15 cellular contexts compared by ENCODE assay signal in the genomic region with DNA sequence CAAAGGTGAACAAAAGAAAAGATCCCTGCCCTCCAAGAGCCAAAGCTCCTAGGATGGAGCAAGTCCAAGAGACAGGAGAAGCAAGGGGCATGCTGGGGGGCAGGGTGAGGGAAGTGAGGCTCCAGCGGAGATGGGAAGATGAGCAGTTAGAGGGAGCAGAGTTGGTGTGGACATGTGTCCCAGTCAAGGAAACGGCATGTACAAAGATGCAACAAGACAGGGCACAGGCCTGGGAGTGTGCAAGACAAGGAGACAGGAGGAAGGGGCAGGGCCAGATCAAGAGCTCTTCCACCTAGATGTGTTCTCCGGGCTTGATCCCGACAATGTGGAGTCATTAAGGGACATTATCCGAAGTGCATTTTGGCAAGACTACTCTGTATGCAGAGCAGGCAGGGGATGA.
DNase-seq lines count a peak whose midpoint lies in the region; ATAC-seq and TF ChIP-seq lines count a peak whose summit lies in the region.
"Had no signal": no experiment of that assay in that cellular context is flagged by ENCODE, and none has a peak within 500 bp of the region (broad histone marks: within the 10 kb centered on the region; RNA-seq: fewer than 3 reads in every experiment).

No MANE protein-coding gene starts in this region.

- TF ChIP-seq CTCF in GM23338 (conservative IDR thresholded peaks at IDR 0.05; ENCODE audit: low read depth in 2 of 2) (no peak), WERI-Rb-1 (IDR thresholded peaks at IDR 0.05; ENCODE audit: low read depth, low read length) (no peak)

- H3K23ac ChIP-seq in trophoblast cell (ENCODE audit: low read length) (no peak overlapping the region), mesenchymal stem cell (ENCODE audit: low read length in 2 of 2) (no peak overlapping the region)

- H3F3A ChIP-seq in GM23338 (replicated peaks; ENCODE audit: low read depth) = peaks cover 4% of the 10 kb centered on the region; the same call in 1 of the 2 replicates

- H3K4ac ChIP-seq in trophoblast cell (ENCODE audit: low read depth, low read length) (no peak overlapping the region), mesenchymal stem cell (ENCODE audit: low read depth in 1 of 2, low read length in 2 of 2) (no peak overlapping the region)

- H3K9me3 ChIP-seq in CD4-positive, CD25-positive, alpha-beta regulatory T cell (ENCODE audit: control insufficient read depth in 2 of 2, low read length in 2 of 2) = no peaks in the 10 kb centered on the region
- H3K9me3 ChIP-seq in trophoblast cell (ENCODE audit: insufficient read depth, low read depth, low read length) (no peaks in the 10 kb centered on the region), WERI-Rb-1 (ENCODE audit: severe bottlenecking) (no peaks in the 10 kb centered on the region), mesenchymal stem cell (ENCODE audit: control insufficient read depth, low read length) (no peaks in the 10 kb centered on the region)
- H3K9me3 ChIP-seq: MG63 had no signal

- no peak overlapping the region for H2BK15ac ChIP-seq in mesenchymal stem cell (ENCODE audit: low read depth, poor library complexity, severe bottlenecking)

- no peak for DNase-seq in CD4-positive, CD25-positive, alpha-beta regulatory T cell
- DNase-seq in GM23338 (ENCODE audit: low spot score) = no peak
- DNase-seq in effector memory CD8-positive, alpha-beta T cell = no peak
- no peak for DNase-seq in trophoblast cell
- DNase-seq in WERI-Rb-1 = no peak
- DNase-seq in mesenchymal stem cell = no peak
- no peak for DNase-seq in stimulated activated CD4-positive, alpha-beta T cell treated with anti-CD3 and anti-CD28 coated beads, Interleukin-4, amount 100 ng/mL, for 24 hours
- DNase-seq: central memory CD4-positive, alpha-beta T cell; effector CD8-positive, alpha-beta T cell; MG63; NCI-H2029; NCI-H526; PC-3; T-helper 9 cell had no signal

- peak overlapping the region; percentile 25 for H3K18ac ChIP-seq in trophoblast cell (ENCODE audit: low read length)
- peak overlapping the region in 1 of 2 experiments; percentile 29 for H3K18ac ChIP-seq in mesenchymal stem cell (ENCODE audit: low read depth in 1 of 2, low read length in 2 of 2)

- ATAC-seq in CD4-positive, CD25-positive, alpha-beta regulatory T cell (ENCODE audit: low read depth in 2 of 2) = no peak
- ATAC-seq in GM23338 (no peak), GM18868 (IDR thresholded peaks at IDR 0.05; ENCODE audit: unreplicated experiment) (no peak)
- no peak for ATAC-seq in effector memory CD8-positive, alpha-beta T cell (replicated peaks)
- ATAC-seq: PC-3 had no signal

- H3K79me1 ChIP-seq in trophoblast cell (ENCODE audit: low read length) (peaks cover 3% of the 10 kb centered on the region), mesenchymal stem cell (replicated peaks; ENCODE audit: low read length, poor library complexity, severe bottlenecking) (peaks cover 53% of the 10 kb centered on the region)

- WGBS in trophoblast cell (ENCODE audit: extremely low coverage, insufficient coverage, insufficient read length) = no CpG with 5 or more reads among the region's 5 CpGs
- WGBS in mesenchymal stem cell = 96% methylated on average over 5 of the region's 5 CpGs

- no peak overlapping the region for H3K4me3 ChIP-seq in CD4-positive, CD25-positive, alpha-beta regulatory T cell (ENCODE audit: low read depth, low read length)
- H3K4me3 ChIP-seq in GM23338 (no peak overlapping the region), trophoblast cell (ENCODE audit: low read depth, low read length) (no peak overlapping the region), WERI-Rb-1 (ENCODE audit: low read depth, low read length) (no peak overlapping the region), mesenchymal stem cell (ENCODE audit: insufficient read depth in 1 of 2, low read depth in 1 of 2, low read length in 2 of 2) (no peak overlapping the region)
- H3K4me3 ChIP-seq: MG63 had no signal

- no peak overlapping the region for H2AFZ ChIP-seq in GM23338
- H2AFZ ChIP-seq in trophoblast cell (ENCODE audit: insufficient read depth, low read length, poor library complexity) = no peak overlapping the region
- H2AFZ ChIP-seq in mesenchymal stem cell (ENCODE audit: low read depth, low read length) = no peak overlapping the region

- no peak overlapping the region for H4K91ac ChIP-seq in trophoblast cell (ENCODE audit: low read depth, low read length)
- no peak overlapping the region for H4K91ac ChIP-seq in mesenchymal stem cell (ENCODE audit: low read length)

- H3K4me2 ChIP-seq in GM23338 = 0 out of 2 replicates have a peak overlapping the region, but pooled peaks have one; percentile 26
- no peak overlapping the region for H3K4me2 ChIP-seq in trophoblast cell (ENCODE audit: low read length)
- H3K4me2 ChIP-seq in mesenchymal stem cell (ENCODE audit: low read length, poor library complexity, severe bottlenecking) = no peak overlapping the region

- no peak overlapping the region for H2BK12ac ChIP-seq in trophoblast cell (ENCODE audit: low read length)
- no peak overlapping the region for H2BK12ac ChIP-seq in mesenchymal stem cell (ENCODE audit: low read length in 2 of 2)

- no peak overlapping the region for H3K9ac ChIP-seq in trophoblast cell (ENCODE audit: low read length)
- no peak overlapping the region for H3K9ac ChIP-seq in mesenchymal stem cell (ENCODE audit: low read length)

- no peak overlapping the region for H2BK120ac ChIP-seq in trophoblast cell (ENCODE audit: insufficient read depth, low read length, poor library complexity)
- H2BK120ac ChIP-seq in mesenchymal stem cell (ENCODE audit: low read depth, low read length) = no peak overlapping the region

- no peak overlapping the region for H2AK5ac ChIP-seq in trophoblast cell (ENCODE audit: low read length)
- no peak overlapping the region for H2AK5ac ChIP-seq in mesenchymal stem cell (ENCODE audit: low read length, severe bottlenecking)

- H3K27me3 ChIP-seq in CD4-positive, CD25-positive, alpha-beta regulatory T cell (ENCODE audit: control insufficient read depth, insufficient read depth, low read length) = no peaks in the 10 kb centered on the region
- H3K27me3 ChIP-seq in GM23338 (ENCODE audit: insufficient read depth) = no peaks in the 10 kb centered on the region
- no peaks in the 10 kb centered on the region for H3K27me3 ChIP-seq in trophoblast cell (ENCODE audit: insufficient read depth, low read length)
- no peaks in the 10 kb centered on the region for H3K27me3 ChIP-seq in WERI-Rb-1 (ENCODE audit: insufficient read depth, low read depth, severe bottlenecking)
- no peaks in the 10 kb centered on the region for H3K27me3 ChIP-seq in mesenchymal stem cell (ENCODE audit: control insufficient read depth in 1 of 2, insufficient read depth in 1 of 2, low read length in 2 of 2)
- H3K27me3 ChIP-seq: MG63 had no signal

- no peaks in the 10 kb centered on the region for H3K9me3 Mint-ChIP-seq in CD4-positive, CD25-positive, alpha-beta regulatory T cell
- no peaks in the 10 kb centered on the region; the same call in 2 of the 3 replicates for H3K9me3 Mint-ChIP-seq in GM23338
- no peaks in the 10 kb centered on the region for H3K9me3 Mint-ChIP-seq in effector memory CD8-positive, alpha-beta T cell

- peaks cover 6 to 92% (median 37%) of the 10 kb centered on the region in 4 donors for H3K4me1 Mint-ChIP-seq in CD4-positive, CD25-positive, alpha-beta regulatory T cell
- peaks cover 82% of the 10 kb centered on the region for H3K4me1 Mint-ChIP-seq in GM23338
- peaks cover 71 to 82% of the 10 kb centered on the region in 2 donors for H3K4me1 Mint-ChIP-seq in effector memory CD8-positive, alpha-beta T cell (ENCODE audit: low read depth in 2 of 2)

- peaks cover 89% of the 10 kb centered on the region for H3K79me2 ChIP-seq in GM23338 (replicated peaks; ENCODE audit: insufficient read depth)
- H3K79me2 ChIP-seq in trophoblast cell (ENCODE audit: control insufficient read depth, insufficient read depth, low read length, poor library complexity) = peaks cover 8% of the 10 kb centered on the region

- no peak overlapping the region for H3K14ac ChIP-seq in trophoblast cell (ENCODE audit: low read length)
- H3K14ac ChIP-seq in mesenchymal stem cell (ENCODE audit: low read length in 2 of 2) = no peak overlapping the region

- H3K27ac Mint-ChIP-seq in CD4-positive, CD25-positive, alpha-beta regulatory T cell = peak overlapping the region in 2 of 3 donors; percentile 63 to 80
- H3K27ac Mint-ChIP-seq in GM23338 = peak overlapping the region; percentile 80
- H3K27ac Mint-ChIP-seq in effector memory CD8-positive, alpha-beta T cell = peak overlapping the region; percentile 77 to 85

- H4K12ac ChIP-seq in trophoblast cell (ENCODE audit: low read depth, low read length) = no peak overlapping the region

- no peak overlapping the region for H4K8ac ChIP-seq in trophoblast cell (ENCODE audit: low read depth, low read length)
- no peak overlapping the region for H4K8ac ChIP-seq in mesenchymal stem cell (ENCODE audit: low read length)

- H4K20me1 ChIP-seq in GM23338 (replicated peaks; ENCODE audit: insufficient read depth) = peaks cover 46% of the 10 kb centered on the region

- H3K36me3 ChIP-seq in CD4-positive, CD25-positive, alpha-beta regulatory T cell (ENCODE audit: control insufficient read depth, insufficient read depth, low read length) = peaks cover 50% of the 10 kb centered on the region
- H3K36me3 ChIP-seq in GM23338 (ENCODE audit: insufficient read depth) (no peaks in the 10 kb centered on the region; the same call in 1 of the 2 replicates), trophoblast cell (ENCODE audit: control insufficient read depth in 1 of 2, insufficient read depth in 2 of 2, low read length in 2 of 2) (peaks cover 7 to 20% of the 10 kb centered on the region in 2 experiments), WERI-Rb-1 (no peaks in the 10 kb centered on the region), mesenchymal stem cell (ENCODE audit: control insufficient read depth in 1 of 2, insufficient read depth in 2 of 2, low read depth in 1 of 2, low read length in 2 of 2) (peaks cover 43 to 63% of the 10 kb centered on the region in 2 experiments)

- H3K36me3 Mint-ChIP-seq in CD4-positive, CD25-positive, alpha-beta regulatory T cell = peaks cover 17% of the 10 kb centered on the region
- peaks cover 22% of the 10 kb centered on the region for H3K36me3 Mint-ChIP-seq in GM23338 (ENCODE audit: low read depth)
- peaks cover 36% of the 10 kb centered on the region for H3K36me3 Mint-ChIP-seq in effector memory CD8-positive, alpha-beta T cell (ENCODE audit: insufficient read depth)

- no peaks in the 10 kb centered on the region for H3K27me3 Mint-ChIP-seq in CD4-positive, CD25-positive, alpha-beta regulatory T cell
- peaks cover 2% of the 10 kb centered on the region for H3K27me3 Mint-ChIP-seq in GM23338 (ENCODE audit: insufficient read depth, low read depth, poor library complexity)
- no peaks in the 10 kb centered on the region for H3K27me3 Mint-ChIP-seq in effector memory CD8-positive, alpha-beta T cell

- H2BK5ac ChIP-seq in trophoblast cell (ENCODE audit: low read depth, low read length, poor library complexity) = no peak overlapping the region
- no peak overlapping the region for H2BK5ac ChIP-seq in mesenchymal stem cell (ENCODE audit: low read depth, low read length, poor library complexity, severe bottlenecking)

- peaks cover 17% of the 10 kb centered on the region for H3K4me1 ChIP-seq in CD4-positive, CD25-positive, alpha-beta regulatory T cell (ENCODE audit: control insufficient read depth, insufficient read depth, low read length, poor library complexity, severe bottlenecking)
- peaks cover 55% of the 10 kb centered on the region for H3K4me1 ChIP-seq in GM23338 (ENCODE audit: insufficient read depth)
- H3K4me1 ChIP-seq in trophoblast cell (ENCODE audit: control insufficient read depth in 1 of 2, insufficient read depth in 2 of 2, low read length in 2 of 2) = peaks cover 40 to 46% of the 10 kb centered on the region in 2 experiments
- peaks cover 29% of the 10 kb centered on the region for H3K4me1 ChIP-seq in mesenchymal stem cell (ENCODE audit: control insufficient read depth, insufficient read depth, low read depth, low read length)

- no peak overlapping the region for H3K27ac ChIP-seq in CD4-positive, CD25-positive, alpha-beta regulatory T cell (ENCODE audit: insufficient read depth, low read length, poor library complexity, severe bottlenecking)
- H3K27ac ChIP-seq in GM23338 (ENCODE audit: low read depth) (peak overlapping the region; percentile 93; the same call in 1 of the 2 replicates), trophoblast cell (ENCODE audit: low read depth, low read length) (no peak overlapping the region), WERI-Rb-1 (no peak overlapping the region), mesenchymal stem cell (ENCODE audit: low read length, poor library complexity, severe bottlenecking) (no peak overlapping the region)

- peak overlapping the region in 1 of 4 donors; percentile 35 for H3K4me3 Mint-ChIP-seq in CD4-positive, CD25-positive, alpha-beta regulatory T cell
- no peak overlapping the region for H3K4me3 Mint-ChIP-seq in GM23338
- H3K4me3 Mint-ChIP-seq in effector memory CD8-positive, alpha-beta T cell = peak overlapping the region in 1 of 2 donors; percentile 2

- no peaks in the 10 kb centered on the region for H3K9me2 ChIP-seq in GM23338 (ENCODE audit: insufficient read depth)
